Comparison of ENCODE assay signal across 2 cellular contexts in the genomic region with DNA sequence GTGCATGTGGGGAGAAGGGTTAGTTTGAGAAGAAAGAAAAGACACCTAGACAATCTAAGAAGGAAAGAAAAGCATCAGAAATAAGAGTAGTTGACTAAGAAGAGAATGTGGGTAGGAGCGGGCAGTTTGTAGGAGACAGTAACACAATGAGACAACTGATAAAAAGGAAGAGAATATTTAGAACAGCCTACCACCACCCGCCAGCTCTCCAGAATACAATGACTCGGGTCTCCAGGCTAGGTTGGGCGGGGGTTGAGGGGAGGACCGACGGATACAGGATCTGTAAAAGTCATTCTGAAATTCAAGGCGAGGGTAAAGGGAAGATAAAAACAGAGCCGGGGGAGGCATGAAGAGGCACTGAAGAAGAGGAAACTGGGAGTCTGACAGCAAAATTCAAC.
TF ChIP-seq lines count a peak whose summit lies in the region.

No MANE protein-coding gene starts in this region.

TF ChIP-seq in SK-N-SH treated with all-trans-retinoic acid at 6 μM for 48 hours, 23 proteins besides CTCF, POLR2A, EP300 and RAD21:
- no peak for TF ChIP-seq PPARA (CRISPR knock-in tag; IDR thresholded peaks at IDR 0.05; ENCODE audit: borderline replicate concordance)
- no peak for TF ChIP-seq GLIS3 (CRISPR knock-in tag; IDR thresholded peaks at IDR 0.05)
- TF ChIP-seq ARNTL (CRISPR knock-in tag; IDR thresholded peaks at IDR 0.05; ENCODE audit: borderline replicate concordance, low read depth), result no peak
- no peak for TF ChIP-seq ZNF565 (CRISPR knock-in tag; conservative IDR thresholded peaks at IDR 0.05; ENCODE audit: low read depth)
- no peak for TF ChIP-seq ZFP3 (CRISPR knock-in tag; IDR thresholded peaks at IDR 0.05)
- TF ChIP-seq BACH2 (CRISPR knock-in tag; IDR thresholded peaks at IDR 0.05; ENCODE audit: borderline replicate concordance), result no peak
- no peak for TF ChIP-seq ESRRG (CRISPR knock-in tag; IDR thresholded peaks at IDR 0.05)
- TF ChIP-seq ZNF70 (CRISPR knock-in tag; IDR thresholded peaks at IDR 0.05), result no peak
- no peak for TF ChIP-seq ISL1 (CRISPR knock-in tag; IDR thresholded peaks at IDR 0.05)
- no peak for TF ChIP-seq ZFP30 (CRISPR knock-in tag; IDR thresholded peaks at IDR 0.05)
- TF ChIP-seq PATZ1 (CRISPR knock-in tag; IDR thresholded peaks at IDR 0.05; ENCODE audit: borderline replicate concordance), result no peak
- TF ChIP-seq TCF4 (CRISPR knock-in tag; IDR thresholded peaks at IDR 0.05; ENCODE audit: borderline replicate concordance), result no peak
- no peak for TF ChIP-seq OSR1 (CRISPR knock-in tag; IDR thresholded peaks at IDR 0.05)
- no peak for TF ChIP-seq CSRNP3 (CRISPR knock-in tag; IDR thresholded peaks at IDR 0.05)
- TF ChIP-seq TOX (CRISPR knock-in tag; IDR thresholded peaks at IDR 0.05; ENCODE audit: borderline replicate concordance), result no peak
- no peak for TF ChIP-seq RARB (CRISPR knock-in tag; IDR thresholded peaks at IDR 0.05)
- no peak for TF ChIP-seq TSHZ2 (CRISPR knock-in tag; IDR thresholded peaks at IDR 0.05)
- TF ChIP-seq ZC3H10 (CRISPR knock-in tag; IDR thresholded peaks at IDR 0.05), result no peak
- no peak for TF ChIP-seq ZNF8 (CRISPR knock-in tag; IDR thresholded peaks at IDR 0.05)
- TF ChIP-seq CREB5 (CRISPR knock-in tag; IDR thresholded peaks at IDR 0.05; ENCODE audit: low read depth), result no peak

TF ChIP-seq in endothelial cell of umbilical vein, 7 proteins besides CTCF, POLR2A, EP300 and RAD21:
- TF ChIP-seq MYC (IDR thresholded peaks at IDR 0.05; ENCODE audit: low read depth, low read length), result no peak
- no peak for TF ChIP-seq GATA2 (IDR thresholded peaks at IDR 0.05; ENCODE audit: insufficient read depth, insufficient read length, low read depth, low read length)
